In genomic region chr18:31497404-31497710, GRCh38 we compare ENCODE assay signal across 8 cellular contexts. TPM values are rescaled to one million over a fixed set of nuclear protein-coding genes. Genes with fewer than 3 reads are reported as not detected.
DNase-seq lines count a peak whose midpoint lies in the region; ATAC-seq and TF ChIP-seq lines count a peak whose summit lies in the region.

No MANE protein-coding gene starts in this region.

- H3K4me2 ChIP-seq in osteoblast (ENCODE audit: insufficient read depth, low read length) = no peak overlapping the region

- no peaks in the 10 kb centered on the region for H4K20me1 ChIP-seq in osteoblast (ENCODE audit: insufficient read depth, low read length)

- peak overlapping the region; percentile 22 for H2AFZ ChIP-seq in osteoblast (ENCODE audit: low read length)

- H3K4me3 Mint-ChIP-seq in Caco-2 (ENCODE audit: unreplicated experiment) = peak overlapping the region; percentile 79

- H3K27ac ChIP-seq in RWPE1 (peak overlapping the region; percentile 95), heart right ventricle (peak overlapping the region; percentile 35 to 86 (median 74)), osteoblast (ENCODE audit: low read depth, low read length) (no peak overlapping the region), substantia nigra (ENCODE audit: low read depth, low read length, poor library complexity, severe bottlenecking) (no peak overlapping the region)
- H3K27ac ChIP-seq in effector memory CD4-positive, alpha-beta T cell (ENCODE audit: insufficient read depth, low read length, poor library complexity, severe bottlenecking) = no peak overlapping the region

- H3K27me3 Mint-ChIP-seq in Caco-2 (ENCODE audit: insufficient read depth, unreplicated experiment) = no peaks in the 10 kb centered on the region

- no peaks in the 10 kb centered on the region for H3K79me2 ChIP-seq in osteoblast (ENCODE audit: insufficient read depth, low read length)

- H3K36me3 Mint-ChIP-seq in Caco-2 (ENCODE audit: insufficient read depth, unreplicated experiment) = no peaks in the 10 kb centered on the region

- peak in 2 of 8 donors; percentile 6 to 52 for ATAC-seq in heart right ventricle

- H3K4me3 ChIP-seq in Caco-2 (ENCODE audit: low read depth, low read length) (peak overlapping the region; percentile 72), heart right ventricle (peak overlapping the region; percentile 32 to 78 (median 71)), osteoblast (ENCODE audit: insufficient read depth, low read length) (no peak overlapping the region)
- no peak overlapping the region for H3K4me3 ChIP-seq in effector memory CD4-positive, alpha-beta T cell (ENCODE audit: insufficient read depth, low read depth, low read length, poor library complexity, severe bottlenecking)

- H3K27me3 ChIP-seq in Caco-2 (replicated peaks; ENCODE audit: control insufficient read depth, insufficient read depth, low read length) (no peaks in the 10 kb centered on the region), heart right ventricle (peaks cover 0 to 44% (median 4%) of the 10 kb centered on the region in 7 donors), osteoblast (ENCODE audit: insufficient read depth, low read length) (peaks cover 21% of the 10 kb centered on the region)
- peaks cover 10% of the 10 kb centered on the region for H3K27me3 ChIP-seq in effector memory CD4-positive, alpha-beta T cell (replicated peaks; ENCODE audit: control insufficient read depth, insufficient read depth, low read length, poor library complexity, severe bottlenecking)

- intact Hi-C loops in Caco-2 (cut with micrococcal nuclease; ENCODE audit: unreplicated experiment) = loop anchor here (5.0 kb wide), 1 partner anchor 235 kb away; no protein-coding TSS in a partner anchor
- intact Hi-C loops in heart right ventricle (cut with DNase I) = loop anchor here in 4 of 10 donors (5.0 to 10.0 kb wide), 4 partner anchors 220 to 403 kb away; partner anchors contain the start of gene DSC2 (in 1 of the 4)

- BruUV-seq in Caco-2 (replicated peaks; lab: Mats Ljungman, UMichigan) = no TSS peak

- TF ChIP-seq CTCF in Caco-2 (IDR thresholded peaks at IDR 0.05; ENCODE audit: insufficient read depth in 1 of 2, low read depth in 1 of 2, low read length in 1 of 2, severe bottlenecking in 1 of 2, unreplicated experiment in 1 of 2) (no peak), RWPE1 (conservative IDR thresholded peaks at IDR 0.05; ENCODE audit: low read depth) (no peak), heart right ventricle (IDR thresholded peaks at IDR 0.05) (no peak), osteoblast (IDR thresholded peaks at IDR 0.05; ENCODE audit: extremely low read depth, low read depth, low read length) (no peak)

- H3K36me3 ChIP-seq in Caco-2 (ENCODE audit: control insufficient read depth, insufficient read depth, low read length) (no peaks in the 10 kb centered on the region), heart right ventricle (no peaks in the 10 kb centered on the region), osteoblast (ENCODE audit: insufficient read depth, low read length) (no peaks in the 10 kb centered on the region)
- no peaks in the 10 kb centered on the region for H3K36me3 ChIP-seq in effector memory CD4-positive, alpha-beta T cell (ENCODE audit: control insufficient read depth, insufficient read depth, low read length)

- POLR2A ChIA-PET in Caco-2 (lab: Charles Lee) = no interaction called here
- POLR2A ChIA-PET in RWPE1 (lab: Yijun Ruan, JAX; ENCODE audit: low non-redundant PET) = no interaction called here

- WGBS in heart right ventricle, 2 donors = 41 to 48% methylated on average over 13 of the region's 13 CpGs

- no peaks in the 10 kb centered on the region for H3K9me3 Mint-ChIP-seq in Caco-2 (ENCODE audit: unreplicated experiment)

- H3K4me1 Mint-ChIP-seq in Caco-2 (ENCODE audit: low read depth, unreplicated experiment) = peaks cover 6% of the 10 kb centered on the region

- H3K4me1 ChIP-seq in Caco-2 = peaks cover 5% of the 10 kb centered on the region; the same call in 1 of the 2 replicates
- H3K4me1 ChIP-seq in heart right ventricle = peaks cover 0 to 22% (median 5%) of the 10 kb centered on the region in 9 donors
- H3K4me1 ChIP-seq in osteoblast (ENCODE audit: insufficient read depth, low read length) = peaks cover 2% of the 10 kb centered on the region
- H3K4me1 ChIP-seq in effector memory CD4-positive, alpha-beta T cell (ENCODE audit: control insufficient read depth, insufficient read depth, low read length, poor library complexity, severe bottlenecking) = no peaks in the 10 kb centered on the region

- DNase-seq in Caco-2 (no peak), RWPE1 (ENCODE audit: low spot score) (no peak), heart right ventricle (peak in 1 of 2 donors; percentile 7), osteoblast (ENCODE audit: insufficient read length, low spot score, missing footprints) (no peak), substantia nigra (lab: John Stamatoyannopoulos, UW) (no peak)
- DNase-seq in activated CD4-positive, alpha-beta T cell treated with anti-CD3 and anti-CD28 coated beads for 48 hours = no peak
- DNase-seq in effector memory CD4-positive, alpha-beta T cell = no peak
- DNase-seq in activated naive CD4-positive, alpha-beta T cell (lab: John Stamatoyannopoulos, UW) = no peak

- CTCF ChIA-PET in Caco-2 (lab: Charles Lee) = no interaction called here
- CTCF ChIA-PET in RWPE1 (lab: Yijun Ruan, JAX) = interaction anchor here (1.0 kb wide), 1 partner anchor 73 kb away, joined by 4 read pairs; no protein-coding TSS in a partner anchor

- H3K27ac Mint-ChIP-seq in Caco-2 (ENCODE audit: unreplicated experiment) = no peak overlapping the region

- H3K9me3 ChIP-seq in Caco-2 (no peaks in the 10 kb centered on the region), heart right ventricle (no peaks in the 10 kb centered on the region), osteoblast (ENCODE audit: low read depth, low read length) (no peaks in the 10 kb centered on the region)
- H3K9me3 ChIP-seq in effector memory CD4-positive, alpha-beta T cell (ENCODE audit: control insufficient read depth, low read length) = no peaks in the 10 kb centered on the region

RNA-seq across cellular contexts. Expression of gene DSG2, which starts 0.6 kb away (rescaled TPM):
- total RNA-seq in Caco-2 (2022) = 32.1 and 33.6 TPM in 2 replicates
- 10 to 100 TPM; 36.0 to 53.8 (median 41.4) TPM for total RNA-seq in heart right ventricle
- polyA plus RNA-seq in heart right ventricle = 1 to 10 TPM; 7.6 to 8.2 TPM
- total RNA-seq in osteoblast = 9.0 and 21.2 TPM in 2 replicates

RNA-seq across cellular contexts. Expression of gene DSG3, which starts 49.8 kb away (rescaled TPM):
- total RNA-seq in Caco-2 (2022) (0.14 TPM in 1 of 2 replicates, not detected in the other), heart right ventricle (not detected), osteoblast (1.4 and 1.8 TPM in 2 replicates)
- under 1 TPM in 1 of 2 donors, not detected in 1; 0.04 TPM for polyA plus RNA-seq in heart right ventricle

Comparison
In these comparisons a context has a peak if more than half of its experiments do, and no peak if none do; other contexts are left out.
1. H3K4me3 ChIP-seq: peak in Caco-2 (single experiment) and heart right ventricle (10 of 10); none in osteoblast (single experiment) and effector memory CD4-positive, alpha-beta T cell (single experiment).
2. H3K27ac ChIP-seq: peak in RWPE1 (single experiment) and heart right ventricle (10 of 10); none in osteoblast (single experiment), effector memory CD4-positive, alpha-beta T cell (single experiment) and substantia nigra (single experiment).